Comparison of ENCODE assay signal across 31 cellular contexts in genomic region chr17:75564195-75564594, GRCh38.
"Had no signal": no experiment of that assay in that cellular context is flagged by ENCODE, and none has a peak within 500 bp of the region (broad histone marks: within the 10 kb centered on the region; RNA-seq: fewer than 3 reads in every experiment).

No MANE protein-coding gene starts in this region.

- H3K27me3 Mint-ChIP-seq: activated B cell treated with CpG ODN at 0.5 μM for 24 hours; activated CD4-positive, alpha-beta memory T cell treated with anti-CD3 and anti-CD28 coated beads for 36 hours; activated naive CD8-positive, alpha-beta T cell treated with anti-CD3 and anti-CD28 coated beads for 36 hours had no signal

- FAIRE-seq: RCC 7860 had no signal

- DNase-seq: activated B cell treated with CpG ODN at 0.5 μM for 24 hours; activated CD4-positive, alpha-beta memory T cell treated with anti-CD3 and anti-CD28 coated beads for 36 hours; activated CD4-positive, alpha-beta T cell treated with anti-CD3 and anti-CD28 coated beads for 4 hours; activated CD4-positive, alpha-beta T cell treated with anti-CD3 and anti-CD28 coated beads, Interleukin-2, amount 50 U/mL, for 1 hour; activated CD4-positive, CD25-positive, alpha-beta regulatory T cell treated with anti-CD3 and anti-CD28 coated beads, Interleukin-2, amount 50 U/mL, for 72 hours; activated CD8-positive, alpha-beta memory T cell treated with anti-CD3 and anti-CD28 coated beads, Interleukin-2, amount 50 U/mL, for 48 hours; activated effector memory CD4-positive, alpha-beta T cell treated with Interleukin-2 at 50 U/mL for 16 hours; activated naive CD4-positive, alpha-beta T cell; activated naive CD4-positive, alpha-beta T cell treated with anti-CD3 and anti-CD28 coated beads, Interleukin-2, amount 50 U/mL, for 16 hours; activated naive CD8-positive, alpha-beta T cell treated with anti-CD3 and anti-CD28 coated beads for 36 hours; activated T-cell treated with anti-CD3 and anti-CD28 coated beads, Interleukin-2, amount 50 U/mL, for 48 hours; amniotic stem cell; aorta; brain microvascular endothelial cell; central memory CD4-positive, alpha-beta T cell; Karpas-422; NCI-H1105; NCI-H1417 treated with DMSO at 0.1 percent for 48 hours; NCI-H187 treated with DMSO at 0.1 percent for 48 hours; NCI-H2081 treated with DMSO at 0.1 percent for 48 hours; NCI-H226; NCI-H446 treated with DMSO at 0.1 percent for 48 hours; NCI-H524 treated with DMSO at 0.1 percent for 48 hours; NK-92 treated with Interleukin-12 subunit alpha and Interleukin-12 subunit beta, amount 100 ng/mL, for 24 hours; PC-3; Right ventricle myocardium superior; SW 1271; T-helper 1 cell; T-helper 2 cell; T-helper 9 cell had no signal

- H3K27ac Mint-ChIP-seq: activated B cell treated with CpG ODN at 0.5 μM for 24 hours; activated CD4-positive, alpha-beta memory T cell treated with anti-CD3 and anti-CD28 coated beads for 36 hours; activated naive CD8-positive, alpha-beta T cell treated with anti-CD3 and anti-CD28 coated beads for 36 hours had no signal

- H3K27ac ChIP-seq: brain microvascular endothelial cell had no signal

- H3K4me1 Mint-ChIP-seq: activated naive CD8-positive, alpha-beta T cell treated with anti-CD3 and anti-CD28 coated beads for 36 hours had no signal

- H3K9me3 Mint-ChIP-seq: activated B cell treated with CpG ODN at 0.5 μM for 24 hours; activated CD4-positive, alpha-beta memory T cell treated with anti-CD3 and anti-CD28 coated beads for 36 hours; activated naive CD8-positive, alpha-beta T cell treated with anti-CD3 and anti-CD28 coated beads for 36 hours had no signal

- H3K4me3 Mint-ChIP-seq: activated B cell treated with CpG ODN at 0.5 μM for 24 hours; activated CD4-positive, alpha-beta memory T cell treated with anti-CD3 and anti-CD28 coated beads for 36 hours; activated naive CD8-positive, alpha-beta T cell treated with anti-CD3 and anti-CD28 coated beads for 36 hours had no signal

- H3K36me3 Mint-ChIP-seq: activated CD4-positive, alpha-beta memory T cell treated with anti-CD3 and anti-CD28 coated beads for 36 hours; activated naive CD8-positive, alpha-beta T cell treated with anti-CD3 and anti-CD28 coated beads for 36 hours had no signal

- H3K36me3 ChIP-seq: brain microvascular endothelial cell had no signal

- H3K27me3 ChIP-seq: brain microvascular endothelial cell had no signal
